In genomic region chr17:11853321-11854151, GRCh38 we compare ENCODE assay signal across 14 cellular contexts.
DNase-seq lines count a peak whose midpoint lies in the region; ATAC-seq and TF ChIP-seq lines count a peak whose summit lies in the region.
"Had no signal": no experiment of that assay in that cellular context is flagged by ENCODE, and none has a peak within 500 bp of the region (broad histone marks: within the 10 kb centered on the region; RNA-seq: fewer than 3 reads in every experiment).

No MANE protein-coding gene starts in this region.

- ATAC-seq in lung (ENCODE audit: insufficient read depth, low FRiP score) (peak; percentile 27), GM18858 (IDR thresholded peaks at IDR 0.05; ENCODE audit: unreplicated experiment) (no peak), GM19452 (IDR thresholded peaks at IDR 0.05; ENCODE audit: unreplicated experiment) (no peak)
- ATAC-seq: left lobe of liver, T-cell had no signal

- H3K27ac ChIP-seq in RWPE1 (peak overlapping the region; percentile 62), esophagus muscularis mucosa (replicated peaks in 1 of 4) (peak overlapping the region in 3 of 4 donors; percentile 2 to 54 (median 52)), lung (ENCODE audit: low read depth in 1 of 2, low read length in 1 of 2) (peak overlapping the region in 1 of 2 donors; percentile 15), temporal lobe (ENCODE audit: low read depth, low read length) (peak overlapping the region; percentile 66)
- H3K27ac ChIP-seq: KMS-11 had no signal

- no peak for TF ChIP-seq POLR2A in esophagus muscularis mucosa (IDR thresholded peaks at IDR 0.05; ENCODE audit: low read depth)

- TF ChIP-seq CTCF in RWPE1 (conservative IDR thresholded peaks at IDR 0.05; ENCODE audit: low read depth) (no peak), esophagus muscularis mucosa (IDR thresholded peaks at IDR 0.05) (no peak), lung (IDR thresholded peaks at IDR 0.05; ENCODE audit: control extremely low read depth, extremely low read depth) (no peak)

- H3K36me3 ChIP-seq in esophagus muscularis mucosa, result no peaks in the 10 kb centered on the region
- H3K36me3 ChIP-seq in lung (ENCODE audit: control insufficient read depth in 2 of 2, insufficient read depth in 2 of 2, low read length in 2 of 2), result no peaks in the 10 kb centered on the region
- H3K36me3 ChIP-seq: stomach had no signal

- H3K27me3 ChIP-seq in esophagus muscularis mucosa, result peaks cover 0 to 6% (median 0%) of the 10 kb centered on the region in 4 donors
- no peaks in the 10 kb centered on the region for H3K27me3 ChIP-seq in lung (ENCODE audit: control insufficient read depth, insufficient read depth)
- H3K27me3 ChIP-seq: stomach had no signal

- no peak for TF ChIP-seq EP300 in esophagus muscularis mucosa (IDR thresholded peaks at IDR 0.05)

- H3K9me3 ChIP-seq in esophagus muscularis mucosa (no peaks in the 10 kb centered on the region), lung (ENCODE audit: control insufficient read depth in 2 of 2, insufficient read depth in 1 of 2, low read length in 1 of 2) (peaks cover 0 to 2% of the 10 kb centered on the region in 2 donors)
- H3K9me3 ChIP-seq: stomach had no signal

- DNase-seq in RWPE1 (ENCODE audit: low spot score), result no peak
- no peak for DNase-seq in esophagus muscularis mucosa (ENCODE audit: extremely low spot score)
- no peak for DNase-seq in lung (ENCODE audit: low spot score)
- no peak for DNase-seq in NCI-H2171 treated with DMSO at 0.1 percent for 48 hours (lab: John Stamatoyannopoulos, UW)
- DNase-seq in NCI-H226, result no peak
- DNase-seq: activated CD4-positive, alpha-beta T cell treated with anti-CD3 and anti-CD28 coated beads for 1 hour; stimulated activated CD4-positive, alpha-beta T cell treated with anti-CD3 and anti-CD28 coated beads, Interleukin-2, amount 100 ng/mL, for 48 hours; stomach; T-cell had no signal

- intact Hi-C loops in esophagus muscularis mucosa (cut with DNase I), result no loop called here

- no peak overlapping the region for H3K4me3 ChIP-seq in esophagus muscularis mucosa
- H3K4me3 ChIP-seq in lung, result no peak overlapping the region
- H3K4me3 ChIP-seq: stomach had no signal

- WGBS in esophagus muscularis mucosa, result 64% methylated on average over 8 of the region's 11 CpGs
- 78 to 88% methylated on average over 11 of the region's 11 CpGs for WGBS in lung, 2 donors

- peaks cover 0 to 12% (median 5%) of the 10 kb centered on the region in 4 donors for H3K4me1 ChIP-seq in esophagus muscularis mucosa
- H3K4me1 ChIP-seq in lung (ENCODE audit: control insufficient read depth in 2 of 2, insufficient read depth in 2 of 2, low read length in 2 of 2), result no peaks in the 10 kb centered on the region
- H3K4me1 ChIP-seq: stomach had no signal

- POLR2A ChIA-PET in RWPE1 (lab: Yijun Ruan, JAX; ENCODE audit: low non-redundant PET), result no interaction called here

- CTCF ChIA-PET in RWPE1 (lab: Yijun Ruan, JAX), result no interaction called here
